In genomic region chr12:45435945-45436710, GRCh38 we compare ENCODE assay signal across 13 cellular contexts.
DNase-seq lines count a peak whose midpoint lies in the region; TF ChIP-seq lines count a peak whose summit lies in the region.
"Had no signal": no experiment of that assay in that cellular context is flagged by ENCODE, and none has a peak within 500 bp of the region (broad histone marks: within the 10 kb centered on the region; RNA-seq: fewer than 3 reads in every experiment).

No MANE protein-coding gene starts in this region.

- H3K9me2 ChIP-seq in GM23248 (ENCODE audit: insufficient read depth), result no peaks in the 10 kb centered on the region
- H3K9me2 ChIP-seq in SK-N-SH, result no peaks in the 10 kb centered on the region

- H3K9ac ChIP-seq in GM23248 (no peak overlapping the region), SK-N-SH (no peak overlapping the region)

- no peak for TF ChIP-seq RAD21 in SK-N-SH (IDR thresholded peaks at IDR 0.05; ENCODE audit: low read length)

- in situ Hi-C loops in GM23248 (cut with MboI), result no loop called here

- H3K27ac ChIP-seq in GM23248 (no peak overlapping the region), osteoblast (ENCODE audit: low read depth, low read length) (peak overlapping the region; percentile 36), WERI-Rb-1 (no peak overlapping the region), SK-N-SH (ENCODE audit: low read depth in 2 of 2, low read length in 1 of 2) (no peak overlapping the region)

- H3F3A ChIP-seq in GM23248 (ENCODE audit: insufficient read depth), result no peaks in the 10 kb centered on the region
- H3F3A ChIP-seq in SK-N-SH (replicated peaks; ENCODE audit: insufficient read depth), result no peaks in the 10 kb centered on the region

- peaks cover 26% of the 10 kb centered on the region for H3K4me1 Mint-ChIP-seq in dendritic cell treated with granulocyte-macrophage colony-stimulating factor and Interleukin-4, amounts not matched to agents 40 ng/mL and 50 ng/mL, for 4 days (ENCODE audit: low read depth)

- H3K4me3 Mint-ChIP-seq in dendritic cell treated with granulocyte-macrophage colony-stimulating factor and Interleukin-4, amounts not matched to agents 40 ng/mL and 50 ng/mL, for 4 days, result no peak overlapping the region

- POLR2A ChIA-PET in SK-N-SH (lab: Yijun Ruan, JAX), result no interaction called here

- intact Hi-C loops in dendritic cell treated with granulocyte-macrophage colony-stimulating factor and Interleukin-4, amounts not matched to agents 40 ng/mL and 50 ng/mL, for 4 days (cut with micrococcal nuclease), result no loop called here

- no peaks in the 10 kb centered on the region for H4K20me1 ChIP-seq in GM23248 (ENCODE audit: insufficient read depth)
- no peaks in the 10 kb centered on the region for H4K20me1 ChIP-seq in osteoblast (ENCODE audit: insufficient read depth, low read length)
- H4K20me1 ChIP-seq in SK-N-SH (ENCODE audit: insufficient read depth), result no peaks in the 10 kb centered on the region

- no peak for TF ChIP-seq EP300 in SK-N-SH (IDR thresholded peaks at IDR 0.05; ENCODE audit: borderline replicate concordance in 1 of 2, low read depth in 1 of 2, low read length in 1 of 2)

- CTCF ChIA-PET in SK-N-SH (lab: Yijun Ruan, JAX), result no interaction called here

- peaks cover 4% of the 10 kb centered on the region for H3K9me3 Mint-ChIP-seq in dendritic cell treated with granulocyte-macrophage colony-stimulating factor and Interleukin-4, amounts not matched to agents 40 ng/mL and 50 ng/mL, for 4 days

- 36 to 44% methylated on average over 3 of the region's 3 CpGs for WGBS in GM23248 (ENCODE audit: low coverage in 1 of 2, low lambda C conversion rate in 2 of 2, missing lambda C conversion rate in 2 of 2), 2 experiments
- 87% methylated on average over 3 of the region's 3 CpGs for WGBS in SK-N-SH (ENCODE audit: low lambda C conversion rate)

- H3K27me3 Mint-ChIP-seq in dendritic cell treated with granulocyte-macrophage colony-stimulating factor and Interleukin-4, amounts not matched to agents 40 ng/mL and 50 ng/mL, for 4 days, result no peaks in the 10 kb centered on the region

- peak overlapping the region; percentile 83 for H3K27ac Mint-ChIP-seq in dendritic cell treated with granulocyte-macrophage colony-stimulating factor and Interleukin-4, amounts not matched to agents 40 ng/mL and 50 ng/mL, for 4 days

- H3K36me3 ChIP-seq in GM23248 (ENCODE audit: low read depth), result 0 out of 2 replicates have a peak, but pooled peaks cover 4% of the 10 kb centered on the region
- no peaks in the 10 kb centered on the region for H3K36me3 ChIP-seq in osteoblast (ENCODE audit: insufficient read depth, low read length)
- H3K36me3 ChIP-seq in WERI-Rb-1, result no peaks in the 10 kb centered on the region
- H3K36me3 ChIP-seq in SK-N-SH (replicated peaks in 1 of 2; ENCODE audit: control insufficient read depth in 1 of 2, insufficient read depth in 2 of 2, low read length in 1 of 2), result peaks cover 10 to 21% of the 10 kb centered on the region in 2 experiments

- H3K27me3 ChIP-seq in GM23248 (replicated peaks; ENCODE audit: insufficient read depth) (no peaks in the 10 kb centered on the region), osteoblast (ENCODE audit: insufficient read depth, low read length) (no peaks in the 10 kb centered on the region), WERI-Rb-1 (ENCODE audit: insufficient read depth, low read depth, severe bottlenecking) (no peaks in the 10 kb centered on the region), SK-N-SH (ENCODE audit: insufficient read depth) (no peaks in the 10 kb centered on the region)

- TF ChIP-seq CTCF in osteoblast (IDR thresholded peaks at IDR 0.05; ENCODE audit: extremely low read depth, low read depth, low read length) (no peak), WERI-Rb-1 (IDR thresholded peaks at IDR 0.05; ENCODE audit: low read depth, low read length) (no peak), SK-N-SH (IDR thresholded peaks at IDR 0.05) (no peak)

- H3K79me2 ChIP-seq in GM23248 (ENCODE audit: insufficient read depth), result no peaks in the 10 kb centered on the region
- H3K79me2 ChIP-seq in osteoblast (ENCODE audit: insufficient read depth, low read length), result no peaks in the 10 kb centered on the region
- H3K79me2 ChIP-seq in SK-N-SH (ENCODE audit: insufficient read depth), result no peaks in the 10 kb centered on the region

- H3K9me3 ChIP-seq in GM23248 (ENCODE audit: low read depth) (no peaks in the 10 kb centered on the region), osteoblast (ENCODE audit: low read depth, low read length) (no peaks in the 10 kb centered on the region), WERI-Rb-1 (ENCODE audit: severe bottlenecking) (no peaks in the 10 kb centered on the region), SK-N-SH (no peaks in the 10 kb centered on the region)

- H3K4me1 ChIP-seq in GM23248 (ENCODE audit: insufficient read depth), result no peaks in the 10 kb centered on the region
- H3K4me1 ChIP-seq in osteoblast (ENCODE audit: insufficient read depth, low read length), result peaks cover 13% of the 10 kb centered on the region
- no peaks in the 10 kb centered on the region; a peak in 1 of 4 replicates for H3K4me1 ChIP-seq in SK-N-SH (ENCODE audit: control insufficient read depth in 1 of 2, insufficient read depth in 2 of 2, low read depth in 1 of 2, low read length in 1 of 2)

- H3K4me2 ChIP-seq in GM23248 (ENCODE audit: unreplicated experiment), result no peak overlapping the region
- no peak overlapping the region for H3K4me2 ChIP-seq in osteoblast (ENCODE audit: insufficient read depth, low read length)
- H3K4me2 ChIP-seq in SK-N-SH, result no peak overlapping the region

- peaks cover 15% of the 10 kb centered on the region for H3K36me3 Mint-ChIP-seq in dendritic cell treated with granulocyte-macrophage colony-stimulating factor and Interleukin-4, amounts not matched to agents 40 ng/mL and 50 ng/mL, for 4 days (ENCODE audit: low read depth)

- no peak overlapping the region for H3K4me3 ChIP-seq in GM23248
- no peak overlapping the region for H3K4me3 ChIP-seq in osteoblast (ENCODE audit: insufficient read depth, low read length)
- no peak overlapping the region for H3K4me3 ChIP-seq in WERI-Rb-1 (ENCODE audit: low read depth, low read length)
- no peak overlapping the region for H3K4me3 ChIP-seq in SK-N-SH (ENCODE audit: low read depth in 2 of 2, low read length in 1 of 2)

- DNase-seq in GM23248 (peak; percentile 5), NOMO-1 treated with DMSO at 0.1 percent for 48 hours (lab: John Stamatoyannopoulos, UW; ENCODE audit: unreplicated experiment) (peak; percentile 93), osteoblast (ENCODE audit: insufficient read length, low spot score, missing footprints) (peak; percentile 50), WERI-Rb-1 (no peak), SK-N-SH (no peak), GM19238 (ENCODE audit: insufficient read length, low spot score) (no peak), activated gamma-delta T cell (lab: John Stamatoyannopoulos, UW) (no peak)
- DNase-seq: activated CD8-positive, alpha-beta memory T cell treated with anti-CD3 and anti-CD28 coated beads for 24 hours; activated naive CD4-positive, alpha-beta T cell treated with anti-CD3 and anti-CD28 coated beads, Interleukin-2, amount 50 U/mL, for 16 hours; NCI-H187; stimulated activated CD4-positive, alpha-beta T cell treated with anti-CD3 and anti-CD28 coated beads, Interleukin-4, amount 100 ng/mL, for 24 hours; T-helper 2 cell had no signal

- H2AFZ ChIP-seq in GM23248, result no peak overlapping the region
- peak overlapping the region; percentile 9 for H2AFZ ChIP-seq in osteoblast (ENCODE audit: low read length)
- no peak overlapping the region for H2AFZ ChIP-seq in SK-N-SH (ENCODE audit: low read depth)

TF ChIP-seq in SK-N-SH, 30 proteins besides CTCF, POLR2A, EP300 and RAD21 (continues in another document):
- no peak for TF ChIP-seq EZH2phosphoT487 (IDR thresholded peaks at IDR 0.05; ENCODE audit: borderline replicate concordance, low read depth)
- TF ChIP-seq NFIC (IDR thresholded peaks at IDR 0.05; ENCODE audit: borderline replicate concordance), result no peak
- no peak for TF ChIP-seq FOSL2 (IDR thresholded peaks at IDR 0.05; ENCODE audit: borderline replicate concordance, low read depth)
- no peak for TF ChIP-seq MXI1 (IDR thresholded peaks at IDR 0.05; ENCODE audit: low read depth, low read length)
- no peak for TF ChIP-seq MAX (IDR thresholded peaks at IDR 0.05; ENCODE audit: low read depth)
- no peak for TF ChIP-seq ZBTB33 (IDR thresholded peaks at IDR 0.05; ENCODE audit: borderline replicate concordance, low read depth)
- TF ChIP-seq TEAD4 (IDR thresholded peaks at IDR 0.05; ENCODE audit: borderline replicate concordance, insufficient read depth), result no peak
- TF ChIP-seq FOXJ3 (CRISPR knock-in tag; IDR thresholded peaks at IDR 0.05), result no peak
- TF ChIP-seq RXRA (IDR thresholded peaks at IDR 0.05; ENCODE audit: borderline replicate concordance, low read depth), result no peak
- no peak for TF ChIP-seq POLR2AphosphoS5 (IDR thresholded peaks at IDR 0.05; ENCODE audit: low read depth, low read length)
- no peak for TF ChIP-seq SIN3A (IDR thresholded peaks at IDR 0.05; ENCODE audit: borderline replicate concordance, low read depth, low read length)
- no peak for TF ChIP-seq MEF2A (IDR thresholded peaks at IDR 0.05; ENCODE audit: borderline replicate concordance, low read depth)

Comparison
In these comparisons a context has a peak if more than half of its experiments do, and no peak if none do; other contexts are left out.
1. DNase-seq: peak in GM23248 (single experiment), NOMO-1 treated with DMSO at 0.1 percent for 48 hours (single experiment) and osteoblast (single experiment); none in WERI-Rb-1 (single experiment), SK-N-SH (single experiment), GM19238 (single experiment) and activated gamma-delta T cell (single experiment).